11 cellular contexts compared by ENCODE assay signal in genomic region chr12:132571051-132571450, GRCh38. TPM values are rescaled to one million over a fixed set of nuclear protein-coding genes. Genes with fewer than 3 reads are reported as not detected.
"Had no signal": no experiment of that assay in that cellular context is flagged by ENCODE, and none has a peak within 500 bp of the region (broad histone marks: within the 10 kb centered on the region; RNA-seq: fewer than 3 reads in every experiment).

No MANE protein-coding gene starts in this region.

- H3K4me3 ChIP-seq: GM23248, GM23338, HAP-1 had no signal

- H3K4me1 ChIP-seq: HAP-1 had no signal

- H3K9me3 ChIP-seq: HAP-1 had no signal

- H2AFZ ChIP-seq: GM23248, GM23338 had no signal

- H3K9ac ChIP-seq: GM23248 had no signal

- ATAC-seq: HCT116 had no signal

- DNase-seq: GM23248, GOT3, H7, H9, HCEC 1CT, HFFc6 had no signal

- H3K4me2 ChIP-seq: GM23338 had no signal

- H3K27ac ChIP-seq: GM23248 had no signal

- FAIRE-seq: H54 had no signal

RNA-seq across cellular contexts. Expression of gene LRCOL1, which starts 39.3 kb away (rescaled TPM):
- total RNA-seq: GM23248, H4, H7, H9 had no signal
- polyA plus RNA-seq: GM23248, GM23338 had no signal

RNA-seq across cellular contexts. Expression of gene P2RX2, which starts 47.5 kb away (rescaled TPM):
- total RNA-seq: GM23248, H4, HFFc6 had no signal
- polyA plus RNA-seq: GM23248 had no signal
